In the genomic region with DNA sequence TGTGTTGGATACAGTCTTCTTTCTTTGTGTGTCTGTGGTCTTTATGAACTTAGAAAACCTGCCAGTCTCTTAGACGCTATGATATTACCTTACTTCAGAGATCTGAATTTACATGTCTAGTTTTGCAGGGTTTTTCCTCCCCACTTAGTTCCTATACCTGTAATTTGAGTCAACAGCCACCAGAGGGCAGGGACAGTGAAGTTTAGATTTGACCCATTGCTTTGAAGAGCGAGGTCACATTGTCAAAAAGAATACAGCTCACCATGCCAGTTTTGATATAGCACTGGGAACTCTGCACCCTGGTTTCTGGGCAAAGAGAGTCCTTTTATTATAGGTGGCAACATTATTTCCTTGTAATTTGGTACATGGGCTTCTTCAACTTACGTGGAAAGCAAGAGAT, we compare ENCODE assay signal across 10 cellular contexts.
A peak's percentile ranks its signal among the peaks of the same experiment; 100 is the strongest.
DNase-seq lines count a peak whose midpoint lies in the region; FAIRE-seq and TF ChIP-seq lines count a peak whose summit lies in the region.
"Had no signal": no experiment of that assay in that cellular context is flagged by ENCODE, and none has a peak within 500 bp of the region (broad histone marks: within the 10 kb centered on the region; RNA-seq: fewer than 3 reads in every experiment).

No MANE protein-coding gene starts in this region.

- no peak for TF ChIP-seq POLR2A in GM12892 (IDR thresholded peaks at IDR 0.05; ENCODE audit: low read depth, low read length)

- TF ChIP-seq CTCF in HFFc6 (IDR thresholded peaks at IDR 0.05): peak; percentile 64
- TF ChIP-seq CTCF in kidney (IDR thresholded peaks at IDR 0.05; ENCODE audit: borderline replicate concordance, extremely low read depth, insufficient read depth): peak; percentile 16

- peaks cover 2 to 9% of the 10 kb centered on the region in 2 donors for H3K9me3 ChIP-seq in kidney (ENCODE audit: control insufficient read depth in 1 of 2, low read length in 2 of 2)

- H3K9me3 Mint-ChIP-seq in HFFc6: peaks cover 38% of the 10 kb centered on the region
- H3K9me3 Mint-ChIP-seq in activated T-helper 2 cell treated with anti-CD3 and anti-CD28 coated beads, Interferon-gamma antibody, Interleukin-2, Interleukin-4, amounts not matched to agents 10 μg/mL and 5 μg/mL and 100 μg/mL, durations not matched to agents 14 hours and 24 hours and 36 hours: peaks cover 9% of the 10 kb centered on the region

- no peaks in the 10 kb centered on the region for H3K4me1 Mint-ChIP-seq in HFFc6 (ENCODE audit: low read depth)
- H3K4me1 Mint-ChIP-seq in activated T-helper 2 cell treated with anti-CD3 and anti-CD28 coated beads, Interferon-gamma antibody, Interleukin-2, Interleukin-4, amounts not matched to agents 10 μg/mL and 5 μg/mL and 100 μg/mL, durations not matched to agents 14 hours and 24 hours and 36 hours (ENCODE audit: low read depth): no peaks in the 10 kb centered on the region
- H3K4me1 Mint-ChIP-seq: activated CD4-positive, alpha-beta T cell treated with anti-CD3 and anti-CD28 coated beads for 36 hours had no signal

- peak; percentile 5 for DNase-seq in CD1c-positive myeloid dendritic cell (ENCODE audit: extremely low spot score)
- DNase-seq in HFFc6: no peak
- peak; percentile 46 for DNase-seq in SK-MEL-5 (ENCODE audit: low read depth, low spot score)
- no peak for DNase-seq in kidney
- no peak for DNase-seq in GM12892 (ENCODE audit: insufficient read length)
- no peak for DNase-seq in activated CD4-positive, alpha-beta T cell treated with anti-CD3 and anti-CD28 coated beads for 48 hours
- DNase-seq in activated T-helper 2 cell treated with anti-CD3 and anti-CD28 coated beads, Interferon-gamma antibody, Interleukin-2, Interleukin-4, amounts not matched to agents 10 μg/mL and 5 μg/mL and 100 μg/mL, durations not matched to agents 14 hours and 24 hours and 36 hours (ENCODE audit: low spot score): no peak
- no peak for DNase-seq in cerebellar nuclear complex (lab: John Stamatoyannopoulos, UW)
- DNase-seq: activated CD4-positive, alpha-beta T cell treated with anti-CD3 and anti-CD28 coated beads for 36 hours had no signal

- H3K36me3 Mint-ChIP-seq in HFFc6 (ENCODE audit: low read depth): no peaks in the 10 kb centered on the region
- H3K36me3 Mint-ChIP-seq in activated T-helper 2 cell treated with anti-CD3 and anti-CD28 coated beads, Interferon-gamma antibody, Interleukin-2, Interleukin-4, amounts not matched to agents 10 μg/mL and 5 μg/mL and 100 μg/mL, durations not matched to agents 14 hours and 24 hours and 36 hours (ENCODE audit: low read depth): no peaks in the 10 kb centered on the region

- H3K36me3 ChIP-seq in kidney (ENCODE audit: control insufficient read depth in 1 of 2, insufficient read depth in 2 of 2, low read length in 2 of 2): no peaks in the 10 kb centered on the region

- H3K27me3 Mint-ChIP-seq in HFFc6 (ENCODE audit: insufficient read depth): peaks cover 1% of the 10 kb centered on the region; the same call in 1 of the 2 replicates
- H3K27me3 Mint-ChIP-seq in activated T-helper 2 cell treated with anti-CD3 and anti-CD28 coated beads, Interferon-gamma antibody, Interleukin-2, Interleukin-4, amounts not matched to agents 10 μg/mL and 5 μg/mL and 100 μg/mL, durations not matched to agents 14 hours and 24 hours and 36 hours (ENCODE audit: low read depth): no peaks in the 10 kb centered on the region

- in situ Hi-C loops in SK-MEL-5 (cut with HindIII; ENCODE audit: low pct_unique_long_range_greater_than_20kb, low sequenced_read_pairs): no loop called here

- no peak overlapping the region for H3K4me3 Mint-ChIP-seq in HFFc6
- H3K4me3 Mint-ChIP-seq in activated T-helper 2 cell treated with anti-CD3 and anti-CD28 coated beads, Interferon-gamma antibody, Interleukin-2, Interleukin-4, amounts not matched to agents 10 μg/mL and 5 μg/mL and 100 μg/mL, durations not matched to agents 14 hours and 24 hours and 36 hours (ENCODE audit: low read depth): no peak overlapping the region
- H3K4me3 Mint-ChIP-seq: activated CD4-positive, alpha-beta T cell treated with anti-CD3 and anti-CD28 coated beads for 36 hours had no signal

- H3K27ac ChIP-seq in kidney (ENCODE audit: low read depth in 2 of 2, low read length in 2 of 2): no peak overlapping the region
- H3K27ac ChIP-seq: epithelial cell of prostate had no signal

- peaks cover 5 to 7% of the 10 kb centered on the region in 2 donors for H3K4me1 ChIP-seq in kidney (ENCODE audit: control insufficient read depth in 1 of 2, insufficient read depth in 1 of 2, low read depth in 1 of 2, low read length in 2 of 2)

- FAIRE-seq in kidney (lab: Jason Lieb, UNC): no peak
- no peak for FAIRE-seq in GM12892 (lab: Jason Lieb, UNC)

- no peak overlapping the region for H3K4me3 ChIP-seq in kidney (ENCODE audit: low read length in 2 of 2)

- no peak overlapping the region for H3K27ac Mint-ChIP-seq in HFFc6
- H3K27ac Mint-ChIP-seq in activated T-helper 2 cell treated with anti-CD3 and anti-CD28 coated beads, Interferon-gamma antibody, Interleukin-2, Interleukin-4, amounts not matched to agents 10 μg/mL and 5 μg/mL and 100 μg/mL, durations not matched to agents 14 hours and 24 hours and 36 hours: no peak overlapping the region
- H3K27ac Mint-ChIP-seq: activated CD4-positive, alpha-beta T cell treated with anti-CD3 and anti-CD28 coated beads for 36 hours had no signal

- intact Hi-C loops in kidney (cut with DNase I): no loop called here
- intact Hi-C loops in activated T-helper 2 cell treated with anti-CD3 and anti-CD28 coated beads, Interferon-gamma antibody, Interleukin-2, Interleukin-4, amounts not matched to agents 10 μg/mL and 5 μg/mL and 100 μg/mL, durations not matched to agents 14 hours and 24 hours and 36 hours (cut with micrococcal nuclease): no loop called here

- H3K9ac ChIP-seq in kidney (ENCODE audit: low read length in 2 of 2): no peak overlapping the region

Comparison
In these comparisons a context has a peak if more than half of its experiments do, and no peak if none do; other contexts are left out.
1. DNase-seq: peak in CD1c-positive myeloid dendritic cell (single experiment) and SK-MEL-5 (single experiment); none in HFFc6 (single experiment), kidney (single experiment), GM12892 (single experiment), activated CD4-positive, alpha-beta T cell treated with anti-CD3 and anti-CD28 coated beads for 48 hours (single experiment), activated T-helper 2 cell treated with anti-CD3 and anti-CD28 coated beads, Interferon-gamma antibody, Interleukin-2, Interleukin-4, amounts not matched to agents 10 μg/mL and 5 μg/mL and 100 μg/mL, durations not matched to agents 14 hours and 24 hours and 36 hours (single experiment) and cerebellar nuclear complex (0 of 2).